In genomic region chr10:79502561-79503309, GRCh38 we compare ENCODE assay signal across 9 cellular contexts. TPM values are rescaled to one million over a fixed set of nuclear protein-coding genes. Genes with fewer than 3 reads are reported as not detected.
DNase-seq lines count a peak whose midpoint lies in the region; TF ChIP-seq lines count a peak whose summit lies in the region.
"Had no signal": no experiment of that assay in that cellular context is flagged by ENCODE, and none has a peak within 500 bp of the region (broad histone marks: within the 10 kb centered on the region; RNA-seq: fewer than 3 reads in every experiment).

No MANE protein-coding gene starts in this region.

- no peaks in the 10 kb centered on the region for H3K79me1 ChIP-seq in mesendoderm (ENCODE audit: low read length)

- H2BK120ac ChIP-seq in mesendoderm (ENCODE audit: low read depth, low read length) = no peak overlapping the region

- H3K9me3 Mint-ChIP-seq in MCF 10A (ENCODE audit: unreplicated experiment) = no peaks in the 10 kb centered on the region
- no peaks in the 10 kb centered on the region for H3K9me3 Mint-ChIP-seq in activated T-cell treated with anti-CD3 and anti-CD28 coated beads, Interleukin-2, amount 50 U/mL, for 24 hours

- H3K27me3 Mint-ChIP-seq in MCF 10A (ENCODE audit: insufficient read depth, unreplicated experiment) = peaks cover 55% of the 10 kb centered on the region
- peaks cover 42% of the 10 kb centered on the region for H3K27me3 Mint-ChIP-seq in activated T-cell treated with anti-CD3 and anti-CD28 coated beads, Interleukin-2, amount 50 U/mL, for 24 hours

- peak overlapping the region; percentile 25 for H3K56ac ChIP-seq in mesendoderm (ENCODE audit: low read length)

- H4K5ac ChIP-seq in mesendoderm (ENCODE audit: low read length) = no peak overlapping the region

- H3K27ac Mint-ChIP-seq in MCF 10A (ENCODE audit: low read depth, unreplicated experiment) = no peak overlapping the region
- H3K27ac Mint-ChIP-seq in activated T-cell treated with anti-CD3 and anti-CD28 coated beads, Interleukin-2, amount 50 U/mL, for 24 hours = no peak overlapping the region

- CTCF ChIA-PET in BJ (lab: Yijun Ruan, JAX) = interaction anchor here (0.7 to 1.8 kb wide), 6 partner anchors 10 to 129 kb away, joined by 3 to 7 read pairs (median 3); no protein-coding TSS in a partner anchor
- CTCF ChIA-PET in MCF 10A (lab: Yijun Ruan, JAX) = interaction anchor here (0.6 to 2.4 kb wide), 7 partner anchors 15 to 188 kb away, joined by 3 to 12 read pairs (median 3); no protein-coding TSS in a partner anchor

- DNase-seq in BJ (ENCODE audit: low read depth) = no peak
- no peak for DNase-seq in HFF-Myc (ENCODE audit: extremely low read depth, low read depth)
- peak; percentile 32 for DNase-seq in MCF 10A (ENCODE audit: unreplicated experiment)
- peak; percentile 76 for DNase-seq in mesendoderm
- no peak for DNase-seq in NCI-H187 treated with DMSO at 0.1 percent for 48 hours (lab: John Stamatoyannopoulos, UW)
- no peak for DNase-seq in midbrain (lab: John Stamatoyannopoulos, UW)
- no peak for DNase-seq in H4 (ENCODE audit: low spot score)
- no peak for DNase-seq in activated T-cell treated with anti-CD3 and anti-CD28 coated beads, Interleukin-2, amount 50 U/mL, for 24 hours

- H3K18ac ChIP-seq in mesendoderm (ENCODE audit: low read length) = no peak overlapping the region

- H3K4me1 Mint-ChIP-seq in MCF 10A (ENCODE audit: insufficient read depth, unreplicated experiment) = peaks cover 6% of the 10 kb centered on the region
- no peaks in the 10 kb centered on the region for H3K4me1 Mint-ChIP-seq in activated T-cell treated with anti-CD3 and anti-CD28 coated beads, Interleukin-2, amount 50 U/mL, for 24 hours (ENCODE audit: low read depth)

- H2AK5ac ChIP-seq in mesendoderm (ENCODE audit: low read length) = no peak overlapping the region

- no peak overlapping the region for H2BK5ac ChIP-seq in mesendoderm (ENCODE audit: low read length)

- intact Hi-C loops in MCF 10A (cut with micrococcal nuclease) = loop anchor here (2.0 to 5.0 kb wide), 2 partner anchors 36 to 130 kb away; no protein-coding TSS in a partner anchor

- H3K36me3 ChIP-seq in BJ (ENCODE audit: control insufficient read depth, insufficient read depth, low read length) (no peaks in the 10 kb centered on the region), mesendoderm (ENCODE audit: control insufficient read depth, insufficient read depth, low read length) (no peaks in the 10 kb centered on the region)

- no peak overlapping the region for H3K4ac ChIP-seq in mesendoderm (ENCODE audit: low read depth, low read length)

- H3K4me1 ChIP-seq in mesendoderm (ENCODE audit: control insufficient read depth, low read depth, low read length) = no peaks in the 10 kb centered on the region

- H3K4me3 ChIP-seq in BJ (ENCODE audit: low read depth, low read length) (no peak overlapping the region), HFF-Myc (replicated peaks; ENCODE audit: low read depth, low read length) (no peak overlapping the region), mesendoderm (ENCODE audit: low read length) (no peak overlapping the region)

- POLR2A ChIA-PET in BJ (lab: Charles Lee) (no interaction called here), MCF 10A (lab: Yijun Ruan, JAX) (no interaction called here)

- BruUV-seq in MCF 10A (replicated peaks; lab: Mats Ljungman, UMichigan) = no TSS peak

- no peak overlapping the region for H3K23ac ChIP-seq in mesendoderm (ENCODE audit: low read length)

- no peaks in the 10 kb centered on the region for H3K36me3 Mint-ChIP-seq in MCF 10A (ENCODE audit: insufficient read depth, unreplicated experiment)
- H3K36me3 Mint-ChIP-seq in activated T-cell treated with anti-CD3 and anti-CD28 coated beads, Interleukin-2, amount 50 U/mL, for 24 hours (ENCODE audit: low read depth) = no peaks in the 10 kb centered on the region

- H3K9ac ChIP-seq in mesendoderm (ENCODE audit: low read length) = no peak overlapping the region

- WGBS in mesendoderm (ENCODE audit: extremely low coverage, insufficient coverage, low lambda C conversion rate) = no CpG with 5 or more reads among the region's 7 CpGs

- no peak overlapping the region for H2BK15ac ChIP-seq in mesendoderm (replicated peaks; ENCODE audit: low read depth)

- H3K27ac ChIP-seq in mesendoderm (ENCODE audit: low read depth, low read length) = no peak overlapping the region
- H3K27ac ChIP-seq: HL-60 had no signal

- H4K8ac ChIP-seq in mesendoderm (ENCODE audit: low read depth, low read length) = no peak overlapping the region

- no peak overlapping the region for H3K4me3 Mint-ChIP-seq in MCF 10A (ENCODE audit: unreplicated experiment)
- H3K4me3 Mint-ChIP-seq in activated T-cell treated with anti-CD3 and anti-CD28 coated beads, Interleukin-2, amount 50 U/mL, for 24 hours = no peak overlapping the region

- TF ChIP-seq CTCF in BJ (IDR thresholded peaks at IDR 0.05; ENCODE audit: insufficient read depth, low read depth, low read length) (peak; percentile 47), HFF-Myc (IDR thresholded peaks at IDR 0.05; ENCODE audit: low read depth, low read length, missing control alignments) (peak; percentile 40), MCF 10A (IDR thresholded peaks at IDR 0.05; ENCODE audit: unreplicated experiment) (peak; percentile 38)

- H3K79me2 ChIP-seq in mesendoderm (ENCODE audit: control insufficient read depth, insufficient read depth, low read length) = no peaks in the 10 kb centered on the region

- H3K27me3 ChIP-seq in BJ (ENCODE audit: control insufficient read depth, insufficient read depth, low read length) (peaks cover 3% of the 10 kb centered on the region; the same call in 1 of the 2 replicates), mesendoderm (ENCODE audit: insufficient read depth, low read length, poor library complexity) (no peaks in the 10 kb centered on the region)

- H3K4me2 ChIP-seq in mesendoderm (ENCODE audit: low read length) = no peak overlapping the region

RNA-seq across cellular contexts. Expression of gene EIF5AL1, which starts 9.6 kb away (rescaled TPM):
- polyA plus RNA-seq in BJ (2011; rRNA removed) = 0.23 and 0.64 TPM in 2 replicates
- 0.33 and 0.57 TPM in 2 replicates for polyA minus RNA-seq in BJ (2011; rRNA and poly(A)+ RNA removed)
- 0.42 and 0.54 TPM in 2 replicates for total RNA-seq in MCF 10A (2022)
- polyA plus RNA-seq in mesendoderm (2013, experiment 1 of 2) = 1.4 TPM
- polyA plus RNA-seq in mesendoderm (2013, experiment 2 of 2) = 1.4 TPM
- 0.68 and 0.81 TPM in 2 replicates for total RNA-seq in H4 (2014; rRNA removed; shearing (Covaris generic))

RNA-seq across cellular contexts. Expression of gene ZCCHC24, which starts 57.3 kb away (rescaled TPM):
- polyA plus RNA-seq in BJ (2011; rRNA removed) = 34.2 and 49.1 TPM in 2 replicates
- 42.2 and 56.1 TPM in 2 replicates for polyA minus RNA-seq in BJ (2011; rRNA and poly(A)+ RNA removed)
- total RNA-seq in MCF 10A (2022) = 2.8 and 3.1 TPM in 2 replicates
- polyA plus RNA-seq in mesendoderm (2013, experiment 1 of 2) = 4.7 TPM
- polyA plus RNA-seq in mesendoderm (2013, experiment 2 of 2) = 5.0 TPM
- 8.7 and 8.8 TPM in 2 replicates for total RNA-seq in H4 (2014; rRNA removed; shearing (Covaris generic))

RNA-seq across cellular contexts. Expression of gene SFTPA2, which starts 57.5 kb away (rescaled TPM):
- polyA plus RNA-seq in BJ (2011; rRNA removed) = not detected in 2 replicates
- not detected in 2 replicates for polyA minus RNA-seq in BJ (2011; rRNA and poly(A)+ RNA removed)
- total RNA-seq in MCF 10A (2022) = not detected in 2 replicates
- polyA plus RNA-seq in mesendoderm (2013, experiment 1 of 2) = not detected
- polyA plus RNA-seq in mesendoderm (2013, experiment 2 of 2) = not detected
- total RNA-seq in H4 (2014; rRNA removed; shearing (Covaris generic)) = not detected in 2 replicates

Comparison
In these comparisons a context has a peak if more than half of its experiments do, and no peak if none do; other contexts are left out.
1. DNase-seq: peak in MCF 10A (single experiment) and mesendoderm (single experiment); none in BJ (single experiment), HFF-Myc (single experiment), NCI-H187 treated with DMSO at 0.1 percent for 48 hours (single experiment), midbrain (single experiment), H4 (single experiment) and activated T-cell treated with anti-CD3 and anti-CD28 coated beads, Interleukin-2, amount 50 U/mL, for 24 hours (single experiment).
2. Peak in every context shown above with its lines, with median percentiles within 50 percentile points of each other: CTCF ChIP-seq.